8 cellular contexts compared by ENCODE assay signal in genomic region chr16:29820730-29821662, GRCh38. TPM values are rescaled to one million over a fixed set of nuclear protein-coding genes. Genes with fewer than 3 reads are reported as not detected.
DNase-seq lines count a peak whose midpoint lies in the region; ATAC-seq and TF ChIP-seq lines count a peak whose summit lies in the region.

No MANE protein-coding gene starts in this region.

- ATAC-seq in HG02885 (IDR thresholded peaks at IDR 0.05; ENCODE audit: poor library complexity, unreplicated experiment) = peak; percentile 37

- peak overlapping the region; percentile 88 for H3K27ac ChIP-seq in osteoblast (ENCODE audit: low read depth, low read length)

- DNase-seq in GM12865 (ENCODE audit: low read depth) (peak; percentile 77), epithelial cell of esophagus (ENCODE audit: low read depth) (peak; percentile 47), osteoblast (ENCODE audit: insufficient read length, low spot score, missing footprints) (peak; percentile 89), hepatic stellate cell (ENCODE audit: low spot score) (no peak), 8988T (no peak), NOMO-1 treated with DMSO at 0.1 percent for 48 hours (lab: John Stamatoyannopoulos, UW; ENCODE audit: unreplicated experiment) (no peak)

- peaks cover 66% of the 10 kb centered on the region for H3K4me1 ChIP-seq in osteoblast (ENCODE audit: insufficient read depth, low read length)

- peaks cover 81% of the 10 kb centered on the region for H3K79me2 ChIP-seq in osteoblast (ENCODE audit: insufficient read depth, low read length)

- TF ChIP-seq CTCF in GM12865 (IDR thresholded peaks at IDR 0.05; ENCODE audit: insufficient read depth, low read depth, low read length, missing control alignments) = no peak
- TF ChIP-seq CTCF in WI38 (IDR thresholded peaks at IDR 0.05; ENCODE audit: low read depth, low read length) = no peak
- no peak for TF ChIP-seq CTCF in epithelial cell of esophagus (IDR thresholded peaks at IDR 0.05; ENCODE audit: insufficient read depth, low read depth, low read length, missing control alignments)
- no peak for TF ChIP-seq CTCF in osteoblast (IDR thresholded peaks at IDR 0.05; ENCODE audit: extremely low read depth, low read depth, low read length)

- peak overlapping the region; percentile 44 for H2AFZ ChIP-seq in osteoblast (ENCODE audit: low read length)

- H3K4me2 ChIP-seq in osteoblast (ENCODE audit: insufficient read depth, low read length) = peak overlapping the region; percentile 99

- H3K4me3 ChIP-seq in GM12865 (ENCODE audit: low read depth, low read length) = peak overlapping the region; percentile 85
- peak overlapping the region; percentile 98 for H3K4me3 ChIP-seq in WI38 (ENCODE audit: low read depth, low read length)
- peak overlapping the region; percentile 92 for H3K4me3 ChIP-seq in epithelial cell of esophagus (ENCODE audit: low read length)
- H3K4me3 ChIP-seq in osteoblast (ENCODE audit: insufficient read depth, low read length) = peak overlapping the region; percentile 90

- no peaks in the 10 kb centered on the region for H3K27me3 ChIP-seq in osteoblast (ENCODE audit: insufficient read depth, low read length)

- H3K36me3 ChIP-seq in osteoblast (ENCODE audit: insufficient read depth, low read length) = peaks cover 16% of the 10 kb centered on the region

- peaks cover 24% of the 10 kb centered on the region for H4K20me1 ChIP-seq in osteoblast (ENCODE audit: insufficient read depth, low read length)

- no peaks in the 10 kb centered on the region for H3K9me3 ChIP-seq in osteoblast (ENCODE audit: low read depth, low read length)

RNA-seq across cellular contexts. Expression of gene MVP, which starts 0.7 kb away (rescaled TPM):
- total RNA-seq in osteoblast = 273 and 274 TPM in 2 replicates

RNA-seq across cellular contexts. Expression of gene PAGR1, which starts 5.0 kb away (rescaled TPM):
- total RNA-seq in osteoblast = 16.8 and 19.9 TPM in 2 replicates

RNA-seq across cellular contexts. Expression of gene PRRT2, which starts 9.0 kb away (rescaled TPM):
- total RNA-seq in osteoblast = 1.4 and 4.1 TPM in 2 replicates

RNA-seq across cellular contexts. Expression of gene MAZ, which starts 14.7 kb away (rescaled TPM):
- 221 and 267 TPM in 2 replicates for total RNA-seq in osteoblast

RNA-seq across cellular contexts. Expression of gene KIF22, which starts 30.4 kb away (rescaled TPM):
- total RNA-seq in osteoblast = 8.3 and 12.4 TPM in 2 replicates

Comparison
In these comparisons a context has a peak if more than half of its experiments do, and no peak if none do; other contexts are left out.
1. DNase-seq: peak in GM12865 (single experiment), epithelial cell of esophagus (single experiment) and osteoblast (single experiment); none in hepatic stellate cell (single experiment), 8988T (single experiment) and NOMO-1 treated with DMSO at 0.1 percent for 48 hours (single experiment).
2. Peak in every context shown above with its lines, with median percentiles within 50 percentile points of each other: H3K4me3 ChIP-seq.